ENCODE assay signal across 13 cellular contexts in genomic region chr5:148915224-148915803, GRCh38.
DNase-seq lines count a peak whose midpoint lies in the region; ATAC-seq and TF ChIP-seq lines count a peak whose summit lies in the region.
"Had no signal": no experiment of that assay in that cellular context is flagged by ENCODE, and none has a peak within 500 bp of the region (broad histone marks: within the 10 kb centered on the region; RNA-seq: fewer than 3 reads in every experiment).

No MANE protein-coding gene starts in this region.

- H2BK15ac ChIP-seq in mesendoderm (replicated peaks; ENCODE audit: low read depth): no peak overlapping the region

- peaks cover 41% of the 10 kb centered on the region for H3K27me3 Mint-ChIP-seq in endodermal cell (ENCODE audit: insufficient read depth)

- H3K27me3 ChIP-seq in heart left ventricle (no peaks in the 10 kb centered on the region), right atrium auricular region (no peaks in the 10 kb centered on the region), endodermal cell (ENCODE audit: control insufficient read depth, insufficient read depth, low read length, poor library complexity, severe bottlenecking) (peaks cover 9% of the 10 kb centered on the region), mesendoderm (ENCODE audit: insufficient read depth, low read length, poor library complexity) (no peaks in the 10 kb centered on the region)
- H3K27me3 ChIP-seq: colonic mucosa had no signal

- peak overlapping the region; percentile 18 for H3K4ac ChIP-seq in mesendoderm (ENCODE audit: low read depth, low read length)

- peak overlapping the region in 2 of 12 donors; percentile 22 to 27 for H3K27ac ChIP-seq in heart left ventricle
- H3K27ac ChIP-seq in right atrium auricular region: no peak overlapping the region
- H3K27ac ChIP-seq in endodermal cell (ENCODE audit: low read depth, low read length): no peak overlapping the region
- no peak overlapping the region for H3K27ac ChIP-seq in mesendoderm (ENCODE audit: low read depth, low read length)
- no peak overlapping the region for H3K27ac ChIP-seq in coronary artery
- H3K27ac ChIP-seq: colonic mucosa, KMS-11 had no signal

- no peaks in the 10 kb centered on the region for H3K9me3 Mint-ChIP-seq in endodermal cell
- H3K9me3 Mint-ChIP-seq: activated naive CD8-positive, alpha-beta T cell treated with anti-CD3 and anti-CD28 coated beads for 36 hours; immature natural killer cell had no signal

- 50 to 56% (median 53%) methylated on average over 6 of the region's 6 CpGs for WGBS in heart left ventricle, 4 donors
- WGBS in endodermal cell (ENCODE audit: insufficient coverage in 1 of 2, insufficient read length in 1 of 2), 2 experiments: 87 to 89% methylated on average over 3 to 6 of the region's 6 CpGs
- no CpG with 5 or more reads among the region's 6 CpGs for whole genome bisulfite sequencing in mesendoderm (ENCODE audit: extremely low coverage, insufficient coverage, low lambda C conversion rate)

- H3K4me2 ChIP-seq in mesendoderm (ENCODE audit: low read length): no peak overlapping the region
- H3K4me2 ChIP-seq: KMS-11 had no signal

- no peak overlapping the region for H2AK5ac ChIP-seq in mesendoderm (ENCODE audit: low read length)

- no peak overlapping the region for H2BK120ac ChIP-seq in mesendoderm (ENCODE audit: low read depth, low read length)

- H4K8ac ChIP-seq in mesendoderm (ENCODE audit: low read depth, low read length): no peak overlapping the region

- H3K9me3 ChIP-seq in heart left ventricle (no peaks in the 10 kb centered on the region), right atrium auricular region (no peaks in the 10 kb centered on the region), endodermal cell (ENCODE audit: control insufficient read depth, low read length) (no peaks in the 10 kb centered on the region)
- H3K9me3 ChIP-seq: colonic mucosa had no signal

- intact Hi-C loops in heart left ventricle (cut with DNase I): loop anchor here in 1 of 10 donors (5.0 kb wide), 1 partner anchor 42 kb away; no protein-coding TSS in a partner anchor

- no peak overlapping the region for H3K23ac ChIP-seq in mesendoderm (ENCODE audit: low read length)

- H3K79me1 ChIP-seq in mesendoderm (ENCODE audit: low read length): no peaks in the 10 kb centered on the region

- no peak overlapping the region for H4K5ac ChIP-seq in mesendoderm (ENCODE audit: low read length)

- no peaks in the 10 kb centered on the region for H3K36me3 Mint-ChIP-seq in endodermal cell (ENCODE audit: low read depth)
- H3K36me3 Mint-ChIP-seq: activated naive CD8-positive, alpha-beta T cell treated with anti-CD3 and anti-CD28 coated beads for 36 hours had no signal

- H3K4me1 Mint-ChIP-seq in endodermal cell: peaks cover 21% of the 10 kb centered on the region

- peak overlapping the region; percentile 1 for H3K56ac ChIP-seq in mesendoderm (ENCODE audit: low read length)

- no peak overlapping the region for H3K4me3 ChIP-seq in heart left ventricle
- no peak overlapping the region for H3K4me3 ChIP-seq in right atrium auricular region
- no peak overlapping the region for H3K4me3 ChIP-seq in endodermal cell (ENCODE audit: low read length)
- no peak overlapping the region for H3K4me3 ChIP-seq in mesendoderm (ENCODE audit: low read length)
- no peak overlapping the region for H3K4me3 ChIP-seq in coronary artery
- H3K4me3 ChIP-seq: colonic mucosa had no signal

- H2BK5ac ChIP-seq in mesendoderm (ENCODE audit: low read length): no peak overlapping the region

- H3K36me3 ChIP-seq in heart left ventricle (no peaks in the 10 kb centered on the region), right atrium auricular region (no peaks in the 10 kb centered on the region), endodermal cell (ENCODE audit: control insufficient read depth, insufficient read depth, low read length) (no peaks in the 10 kb centered on the region), mesendoderm (ENCODE audit: control insufficient read depth, insufficient read depth, low read length) (no peaks in the 10 kb centered on the region)
- H3K36me3 ChIP-seq: colonic mucosa had no signal

- peak in 3 of 4 donors; percentile 27 to 41 (median 40) for ATAC-seq in heart left ventricle
- ATAC-seq in GM19035 (IDR thresholded peaks at IDR 0.05; ENCODE audit: unreplicated experiment): no peak
- ATAC-seq in GM21360 (IDR thresholded peaks at IDR 0.05; ENCODE audit: unreplicated experiment): no peak

- no peak for DNase-seq in heart left ventricle
- DNase-seq in right atrium auricular region (ENCODE audit: low spot score): no peak
- peak; percentile 62 for DNase-seq in endodermal cell
- peak; percentile 66 for DNase-seq in mesendoderm
- DNase-seq in DMS53 (lab: John Stamatoyannopoulos, UW): no peak
- DNase-seq in coronary artery (ENCODE audit: low spot score): no peak
- DNase-seq: activated naive CD8-positive, alpha-beta T cell treated with anti-CD3 and anti-CD28 coated beads for 36 hours; colonic mucosa; immature natural killer cell; NCI-H1694 treated with DMSO at 0.1 percent for 48 hours had no signal

- TF ChIP-seq CTCF in heart left ventricle (IDR thresholded peaks at IDR 0.05) (no peak), right atrium auricular region (IDR thresholded peaks at IDR 0.05) (no peak), endodermal cell (conservative IDR thresholded peaks at IDR 0.05) (no peak), coronary artery (IDR thresholded peaks at IDR 0.05) (no peak)

- H3K4me1 ChIP-seq in heart left ventricle (peaks cover 0 to 23% (median 9%) of the 10 kb centered on the region in 12 donors), right atrium auricular region (peaks cover 0 to 23% of the 10 kb centered on the region in 2 donors), endodermal cell (ENCODE audit: control insufficient read depth, insufficient read depth, low read length) (peaks cover 16% of the 10 kb centered on the region), mesendoderm (ENCODE audit: control insufficient read depth, low read depth, low read length) (peaks cover 6% of the 10 kb centered on the region)
- H3K4me1 ChIP-seq: colonic mucosa had no signal

- H3K79me2 ChIP-seq in mesendoderm (ENCODE audit: control insufficient read depth, insufficient read depth, low read length): no peaks in the 10 kb centered on the region

- no peak overlapping the region for H3K18ac ChIP-seq in mesendoderm (ENCODE audit: low read length)

- H3K27ac Mint-ChIP-seq in endodermal cell: peak overlapping the region; percentile 44
- H3K27ac Mint-ChIP-seq: activated naive CD8-positive, alpha-beta T cell treated with anti-CD3 and anti-CD28 coated beads for 36 hours had no signal

- no peak overlapping the region for H3K9ac ChIP-seq in endodermal cell (ENCODE audit: extremely low read depth, low read length, poor library complexity, severe bottlenecking)
- no peak overlapping the region for H3K9ac ChIP-seq in mesendoderm (ENCODE audit: low read length)
- H3K9ac ChIP-seq: KMS-11 had no signal

- no peak for TF ChIP-seq POLR2A in heart left ventricle (IDR thresholded peaks at IDR 0.05)

- no peak overlapping the region for H3K4me3 Mint-ChIP-seq in endodermal cell
- H3K4me3 Mint-ChIP-seq: activated naive CD8-positive, alpha-beta T cell treated with anti-CD3 and anti-CD28 coated beads for 36 hours; immature natural killer cell had no signal

Comparison
In these comparisons a context has a peak if more than half of its experiments do, and no peak if none do; other contexts are left out.
1. ATAC-seq: peak in heart left ventricle (3 of 4); none in GM19035 (single experiment) and GM21360 (single experiment).
2. DNase-seq: peak in endodermal cell (single experiment) and mesendoderm (single experiment); none in heart left ventricle (0 of 5), right atrium auricular region (single experiment), DMS53 (single experiment) and coronary artery (single experiment).